Comparison of ENCODE assay signal across 2 cellular contexts in genomic region chr6:55696041-55696440, GRCh38.
TF ChIP-seq lines count a peak whose summit lies in the region.

No MANE protein-coding gene starts in this region.

TF ChIP-seq in IMR-90, 13 proteins besides CTCF, POLR2A, EP300 and RAD21 (continued from another document):
- TF ChIP-seq, protein P1, sequence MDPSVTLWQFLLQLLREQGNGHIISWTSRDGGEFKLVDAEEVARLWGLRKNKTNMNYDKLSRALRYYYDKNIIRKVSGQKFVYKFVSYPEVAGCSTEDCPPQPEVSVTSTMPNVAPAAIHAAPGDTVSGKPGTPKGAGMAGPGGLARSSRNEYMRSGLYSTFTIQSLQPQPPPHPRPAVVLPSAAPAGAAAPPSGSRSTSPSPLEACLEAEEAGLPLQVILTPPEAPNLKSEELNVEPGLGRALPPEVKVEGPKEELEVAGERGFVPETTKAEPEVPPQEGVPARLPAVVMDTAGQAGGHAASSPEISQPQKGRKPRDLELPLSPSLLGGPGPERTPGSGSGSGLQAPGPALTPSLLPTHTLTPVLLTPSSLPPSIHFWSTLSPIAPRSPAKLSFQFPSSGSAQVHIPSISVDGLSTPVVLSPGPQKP (IDR thresholded peaks at IDR 0.05; ENCODE audit: borderline replicate concordance, low read depth, low read length), result no peak
- TF ChIP-seq, protein P2, sequence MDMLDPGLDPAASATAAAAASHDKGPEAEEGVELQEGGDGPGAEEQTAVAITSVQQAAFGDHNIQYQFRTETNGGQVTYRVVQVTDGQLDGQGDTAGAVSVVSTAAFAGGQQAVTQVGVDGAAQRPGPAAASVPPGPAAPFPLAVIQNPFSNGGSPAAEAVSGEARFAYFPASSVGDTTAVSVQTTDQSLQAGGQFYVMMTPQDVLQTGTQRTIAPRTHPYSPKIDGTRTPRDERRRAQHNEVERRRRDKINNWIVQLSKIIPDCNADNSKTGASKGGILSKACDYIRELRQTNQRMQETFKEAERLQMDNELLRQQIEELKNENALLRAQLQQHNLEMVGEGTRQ (IDR thresholded peaks at IDR 0.05; ENCODE audit: low read depth, low read length), result no peak
- no peak for TF ChIP-seq MAZ (IDR thresholded peaks at IDR 0.05; ENCODE audit: borderline replicate concordance, low read depth, low read length)
- TF ChIP-seq NFE2L2 (IDR thresholded peaks at IDR 0.05; ENCODE audit: low read depth, low read length), result no peak
- TF ChIP-seq RFX5 (IDR thresholded peaks at IDR 0.05; ENCODE audit: low read depth, low read length), result no peak
- TF ChIP-seq CHD1 (IDR thresholded peaks at IDR 0.05; ENCODE audit: low read depth, low read length), result no peak
- TF ChIP-seq SMC3 (IDR thresholded peaks at IDR 0.05; ENCODE audit: low read depth, low read length), result no peak
- TF ChIP-seq CEBPB (IDR thresholded peaks at IDR 0.05; ENCODE audit: low read depth, low read length), result no peak
- no peak for TF ChIP-seq FOS (IDR thresholded peaks at IDR 0.05; ENCODE audit: low read depth, low read length)

TF ChIP-seq in WTC11, 78 proteins besides CTCF, POLR2A, EP300 and RAD21 (continued from another document):
- TF ChIP-seq ARID4B (CRISPR knock-in tag; IDR thresholded peaks at IDR 0.05; ENCODE audit: borderline replicate concordance) (no peak), NFYB (CRISPR knock-in tag; conservative IDR thresholded peaks at IDR 0.05; ENCODE audit: low read depth) (no peak), SP1 (CRISPR knock-in tag; conservative IDR thresholded peaks at IDR 0.05) (no peak)
